ENCODE assay signal across 8 cellular contexts in genomic region chr16:15899538-15900100, GRCh38. TPM values are rescaled to one million over a fixed set of nuclear protein-coding genes. Genes with fewer than 3 reads are reported as not detected.
DNase-seq lines count a peak whose midpoint lies in the region; ATAC-seq and TF ChIP-seq lines count a peak whose summit lies in the region.

No MANE protein-coding gene starts in this region.

- H3K27ac Mint-ChIP-seq in activated CD8-positive, alpha-beta T cell treated with anti-CD3 and anti-CD28 coated beads, Interleukin-2, amount 10 ng/mL, durations not matched to agents 7 days and 5 days, result no peak overlapping the region
- H3K27ac Mint-ChIP-seq in CD14-positive monocyte, result peak overlapping the region in 2 of 7 donors; percentile 6 to 12

- H3K4me1 Mint-ChIP-seq in activated CD8-positive, alpha-beta T cell treated with anti-CD3 and anti-CD28 coated beads, Interleukin-2, amount 10 ng/mL, durations not matched to agents 7 days and 5 days (ENCODE audit: low read depth), result peaks cover 27% of the 10 kb centered on the region
- peaks cover 21% of the 10 kb centered on the region for H3K4me1 Mint-ChIP-seq in CD14-positive monocyte

- no peak for TF ChIP-seq CTCF in CD14-positive monocyte (IDR thresholded peaks at IDR 0.05)

- POLR2A ChIA-PET in activated CD8-positive, alpha-beta T cell treated with anti-CD3 and anti-CD28 coated beads, Interleukin-2, amount 10 ng/mL, durations not matched to agents 7 days and 5 days (lab: Charles Lee), result no interaction called here

- DNase-seq in stimulated activated naive CD4-positive, alpha-beta T cell treated with Interleukin-2 at 50 U/mL for 16 hours (lab: John Stamatoyannopoulos, UW), result peak; percentile 5
- DNase-seq in stimulated activated naive CD4-positive, alpha-beta T cell (lab: John Stamatoyannopoulos, UW), result no peak
- DNase-seq in HK-2 (ENCODE audit: unreplicated experiment) (peak; percentile 66), left colon (peak; percentile 16 to 37), GDM1 (lab: John Stamatoyannopoulos, UW) (no peak), CD14-positive monocyte (ENCODE audit: low spot score) (no peak), Right ventricle myocardium superior (no peak)
- peak; percentile 55 for DNase-seq in activated CD8-positive, alpha-beta T cell treated with anti-CD3 and anti-CD28 coated beads, Interleukin-2, amount 10 ng/mL, durations not matched to agents 7 days and 5 days

- no peak overlapping the region for H3K4me3 Mint-ChIP-seq in activated CD8-positive, alpha-beta T cell treated with anti-CD3 and anti-CD28 coated beads, Interleukin-2, amount 10 ng/mL, durations not matched to agents 7 days and 5 days
- no peak overlapping the region for H3K4me3 Mint-ChIP-seq in CD14-positive monocyte

- H3K9me3 Mint-ChIP-seq in activated CD8-positive, alpha-beta T cell treated with anti-CD3 and anti-CD28 coated beads, Interleukin-2, amount 10 ng/mL, durations not matched to agents 7 days and 5 days (ENCODE audit: insufficient read depth), result no peaks in the 10 kb centered on the region
- no peaks in the 10 kb centered on the region for H3K9me3 Mint-ChIP-seq in CD14-positive monocyte

- CTCF ChIA-PET in activated CD8-positive, alpha-beta T cell treated with anti-CD3 and anti-CD28 coated beads, Interleukin-2, amount 10 ng/mL, durations not matched to agents 7 days and 5 days (lab: Charles Lee), result interaction anchor here (1.3 to 3.6 kb wide), 2 partner anchors 12 to 51 kb away, joined by 3 to 9 read pairs; partner anchors contain the start of gene CEP20

- peak; percentile 79 for ATAC-seq in activated CD8-positive, alpha-beta T cell treated with anti-CD3 and anti-CD28 coated beads, Interleukin-2, amount 10 ng/mL, durations not matched to agents 7 days and 5 days
- ATAC-seq in left colon (peak; percentile 97), Right ventricle myocardium superior (ENCODE audit: poor library complexity) (no peak)

- no peaks in the 10 kb centered on the region for H3K36me3 Mint-ChIP-seq in activated CD8-positive, alpha-beta T cell treated with anti-CD3 and anti-CD28 coated beads, Interleukin-2, amount 10 ng/mL, durations not matched to agents 7 days and 5 days (ENCODE audit: low read depth)
- H3K36me3 Mint-ChIP-seq in CD14-positive monocyte, result no peaks in the 10 kb centered on the region

- intact Hi-C loops in left colon (cut with DNase I, micrococcal nuclease), result no loop called here
- intact Hi-C loops in CD14-positive monocyte (cut with micrococcal nuclease), result no loop called here
- intact Hi-C loops in Right ventricle myocardium superior (cut with DNase I), result loop anchor here (5.0 to 10.0 kb wide), 2 partner anchors 48 to 75 kb away; partner anchors contain the start of gene ABCC1

- H3K27me3 Mint-ChIP-seq in activated CD8-positive, alpha-beta T cell treated with anti-CD3 and anti-CD28 coated beads, Interleukin-2, amount 10 ng/mL, durations not matched to agents 7 days and 5 days (ENCODE audit: low read depth), result peaks cover 2% of the 10 kb centered on the region
- H3K27me3 Mint-ChIP-seq in CD14-positive monocyte (ENCODE audit: low read depth in 3 of 3), result peaks cover 0 to 4% (median 0%) of the 10 kb centered on the region in 3 donors

RNA-seq across cellular contexts. Expression of gene CEP20, which starts 11.2 kb away (rescaled TPM):
- total RNA-seq in activated CD8-positive, alpha-beta T cell treated with anti-CD3 and anti-CD28 coated beads, Interleukin-2, amount 10 ng/mL, durations not matched to agents 7 days and 5 days, result 10 to 100 TPM; 38.8 to 45.0 TPM
- total RNA-seq in left colon (10 to 100 TPM; 18.9 to 22.6 TPM), Right ventricle myocardium superior (27.7 TPM)
- 10 to 100 TPM; 24.7 to 27.3 TPM for polyA plus RNA-seq in CD14-positive monocyte

RNA-seq across cellular contexts. Expression of gene MYH11, which starts 42.8 kb away (rescaled TPM):
- total RNA-seq in activated CD8-positive, alpha-beta T cell treated with anti-CD3 and anti-CD28 coated beads, Interleukin-2, amount 10 ng/mL, durations not matched to agents 7 days and 5 days, result not detected
- total RNA-seq in left colon (100 to 1,000 TPM in 1 of 2 donors, 10 to 100 TPM in 1; 39.1 to 579 TPM), Right ventricle myocardium superior (14.0 TPM)
- polyA plus RNA-seq in CD14-positive monocyte, result under 1 TPM in 1 of 2 donors, not detected in 1; 0.06 TPM

RNA-seq across cellular contexts. Expression of gene ABCC1, which starts 49.8 kb away (rescaled TPM):
- total RNA-seq in activated CD8-positive, alpha-beta T cell treated with anti-CD3 and anti-CD28 coated beads, Interleukin-2, amount 10 ng/mL, durations not matched to agents 7 days and 5 days, result 10 to 100 TPM; 46.0 to 46.9 TPM
- total RNA-seq in left colon (10 to 100 TPM; 18.3 to 23.3 TPM), Right ventricle myocardium superior (24.4 TPM)
- 1 to 10 TPM; 1.4 to 3.0 TPM for polyA plus RNA-seq in CD14-positive monocyte

Comparison
In these comparisons a context has a peak if more than half of its experiments do, and no peak if none do; other contexts are left out.
1. DNase-seq: peak in stimulated activated naive CD4-positive, alpha-beta T cell treated with Interleukin-2 at 50 U/mL for 16 hours (single experiment), HK-2 (single experiment), activated CD8-positive, alpha-beta T cell treated with anti-CD3 and anti-CD28 coated beads, Interleukin-2, amount 10 ng/mL, durations not matched to agents 7 days and 5 days (single experiment) and left colon (2 of 2); none in stimulated activated naive CD4-positive, alpha-beta T cell (0 of 6), GDM1 (single experiment), CD14-positive monocyte (single experiment) and Right ventricle myocardium superior (single experiment).
2. RNA of gene MYH11, which starts 42.8 kb away (total RNA-seq): 39.1 to 579 TPM in left colon and 14.0 TPM in Right ventricle myocardium superior (single experiment); not detected in activated CD8-positive, alpha-beta T cell treated with anti-CD3 and anti-CD28 coated beads, Interleukin-2, amount 10 ng/mL, durations not matched to agents 7 days and 5 days; every median in the first group is over 10 times any median in the second.